Comparison of ENCODE assay signal across 26 cellular contexts in genomic region chr5:61618577-61618976, GRCh38.
"Had no signal": no experiment of that assay in that cellular context is flagged by ENCODE, and none has a peak within 500 bp of the region (broad histone marks: within the 10 kb centered on the region; RNA-seq: fewer than 3 reads in every experiment).

No MANE protein-coding gene starts in this region.

- DNase-seq: activated CD4-positive, alpha-beta T cell treated with anti-CD3 and anti-CD28 coated beads for 36 hours; activated CD4-positive, CD25-positive, alpha-beta regulatory T cell; activated CD8-positive, alpha-beta memory T cell treated with anti-CD3 and anti-CD28 coated beads, Interleukin-2, amount 10 ng/mL, durations not matched to agents 7 days and 5 days; activated CD8-positive, alpha-beta T cell treated with anti-CD3 and anti-CD28 coated beads, Interleukin-2, amount 10 ng/mL, durations not matched to agents 7 days and 5 days; activated effector memory CD4-positive, alpha-beta T cell treated with Interleukin-2 at 50 U/mL for 16 hours; activated naive CD4-positive, alpha-beta T cell treated with Interleukin-2 at 50 U/mL for 16 hours; cortex of kidney; endodermal cell; foreskin fibroblast; head of caudate nucleus; hippocampal formation; immature natural killer cell; kidney; left colon; naive thymus-derived CD4-positive, alpha-beta T cell; occipital lobe; psoas muscle; stimulated activated naive CD4-positive, alpha-beta T cell; upper lobe of left lung had no signal

- H3K4me3 ChIP-seq: ascending aorta, cardiac muscle cell, neural progenitor cell, psoas muscle, smooth muscle cell, thoracic aorta, upper lobe of left lung, vagina had no signal

- H3K9ac ChIP-seq: neural progenitor cell, parathyroid adenoma had no signal

- H3K27ac ChIP-seq: ascending aorta, cardiac muscle cell, neural progenitor cell, parathyroid adenoma, psoas muscle, upper lobe of left lung, vagina had no signal

- H3K4me2 ChIP-seq: neural progenitor cell, smooth muscle cell had no signal

- H3K4me1 ChIP-seq: neural progenitor cell, parathyroid adenoma, upper lobe of left lung, vagina had no signal

- H3K27me3 ChIP-seq: ascending aorta, cardiac muscle cell, neural progenitor cell, upper lobe of left lung, vagina had no signal

- ATAC-seq: activated CD4-positive, alpha-beta T cell treated with anti-CD3 and anti-CD28 coated beads for 36 hours; activated CD8-positive, alpha-beta memory T cell treated with anti-CD3 and anti-CD28 coated beads, Interleukin-2, amount 10 ng/mL, durations not matched to agents 7 days and 5 days; activated CD8-positive, alpha-beta T cell treated with anti-CD3 and anti-CD28 coated beads, Interleukin-2, amount 10 ng/mL, durations not matched to agents 7 days and 5 days; left colon; naive thymus-derived CD4-positive, alpha-beta T cell; psoas muscle had no signal

- H3K36me3 ChIP-seq: ascending aorta, cardiac muscle cell, neural progenitor cell, thoracic aorta, upper lobe of left lung, vagina had no signal

- H3K9me3 ChIP-seq: ascending aorta, psoas muscle, thoracic aorta, upper lobe of left lung, vagina had no signal
